Comparison of ENCODE assay signal across 16 cellular contexts in genomic region chr1:230382060-230382491, GRCh38. TPM values are rescaled to one million over a fixed set of nuclear protein-coding genes. Genes with fewer than 3 reads are reported as not detected.
DNase-seq lines count a peak whose midpoint lies in the region; ATAC-seq, FAIRE-seq and TF ChIP-seq lines count a peak whose summit lies in the region.
"Had no signal": no experiment of that assay in that cellular context is flagged by ENCODE, and none has a peak within 500 bp of the region (broad histone marks: within the 10 kb centered on the region; RNA-seq: fewer than 3 reads in every experiment).

No MANE protein-coding gene starts in this region.

- CTCF ChIA-PET in HepG2 (lab: Yijun Ruan, JAX; ENCODE audit: low intra/inter-chr PET ratio, low total read pairs), result no interaction called here

- no peaks in the 10 kb centered on the region for H3K27me3 ChIP-seq in HepG2 (ENCODE audit: control insufficient read depth in 1 of 2, insufficient read depth in 2 of 2, low read length in 2 of 2)
- H3K27me3 ChIP-seq in vagina, result no peaks in the 10 kb centered on the region
- H3K27me3 ChIP-seq: SJSA1, uterus had no signal

- H3K4me3 ChIP-seq in HepG2 (replicated peaks in 1 of 3; ENCODE audit: insufficient read depth in 1 of 3, low read depth in 2 of 3, low read length in 3 of 3), result no peak overlapping the region; a peak in 1 of 6 replicates
- H3K4me3 ChIP-seq in vagina, result no peak overlapping the region
- H3K4me3 ChIP-seq: SJSA1, uterus had no signal

- no peak for TF ChIP-seq CTCF in chondrocyte (IDR thresholded peaks at IDR 0.05)
- no peak for TF ChIP-seq CTCF in HepG2 (CRISPR knock-in tag; IDR thresholded peaks at IDR 0.05)
- no peak for TF ChIP-seq CTCF in vagina (IDR thresholded peaks at IDR 0.05)

- no TSS peak for BruUV-seq in HepG2 (replicated peaks; lab: Mats Ljungman, UMichigan)

- no peak for TF ChIP-seq EP300 in HepG2 (IDR thresholded peaks at IDR 0.05; ENCODE audit: low read depth in 2 of 2, low read length in 2 of 2)
- no peak for TF ChIP-seq EP300 in HepG2 (CRISPR knock-in tag; IDR thresholded peaks at IDR 0.05; ENCODE audit: borderline replicate concordance)

- peaks cover 35% of the 10 kb centered on the region for H3K4me1 Mint-ChIP-seq in chondrocyte (ENCODE audit: low read depth)
- H3K4me1 Mint-ChIP-seq in activated T-helper 2 cell treated with anti-CD3 and anti-CD28 coated beads, Interferon-gamma antibody, Interleukin-2, Interleukin-4, amounts not matched to agents 10 μg/mL and 5 μg/mL and 100 μg/mL, durations not matched to agents 14 hours and 24 hours and 36 hours (ENCODE audit: low read depth), result no peaks in the 10 kb centered on the region
- H3K4me1 Mint-ChIP-seq: natural killer cell had no signal

- POLR2A ChIA-PET in HepG2 (lab: Yijun Ruan, JAX), result no interaction called here

- no peak for TF ChIP-seq RAD21 in HepG2 (CRISPR knock-in tag; IDR thresholded peaks at IDR 0.05)

- no peak for TF ChIP-seq POLR2A in HepG2 (IDR thresholded peaks at IDR 0.05; ENCODE audit: insufficient read depth in 1 of 2, low read depth in 2 of 2, low read length in 2 of 2)
- TF ChIP-seq POLR2A in vagina (IDR thresholded peaks at IDR 0.05), result no peak

- no peaks in the 10 kb centered on the region for H3K79me2 ChIP-seq in HepG2 (ENCODE audit: insufficient read depth, low read length)

- H3K4me1 ChIP-seq in HepG2 (ENCODE audit: insufficient read depth, low read length) (peaks cover 21% of the 10 kb centered on the region), vagina (peaks cover 6% of the 10 kb centered on the region)
- H3K4me1 ChIP-seq: SJSA1, uterus had no signal

- H3K27ac Mint-ChIP-seq in chondrocyte (ENCODE audit: unreplicated experiment), result peak overlapping the region; percentile 58
- H3K27ac Mint-ChIP-seq in activated T-helper 2 cell treated with anti-CD3 and anti-CD28 coated beads, Interferon-gamma antibody, Interleukin-2, Interleukin-4, amounts not matched to agents 10 μg/mL and 5 μg/mL and 100 μg/mL, durations not matched to agents 14 hours and 24 hours and 36 hours, result no peak overlapping the region
- H3K27ac Mint-ChIP-seq: natural killer cell had no signal

- FAIRE-seq in HepG2 (lab: Jason Lieb, UNC), result no peak

- 8% methylated on average over 7 of the region's 7 CpGs for WGBS in HepG2 (ENCODE audit: low lambda C conversion rate)

- H3K9me3 Mint-ChIP-seq in chondrocyte (ENCODE audit: low read depth), result peaks cover 11% of the 10 kb centered on the region
- peaks cover 10% of the 10 kb centered on the region for H3K9me3 Mint-ChIP-seq in activated T-helper 2 cell treated with anti-CD3 and anti-CD28 coated beads, Interferon-gamma antibody, Interleukin-2, Interleukin-4, amounts not matched to agents 10 μg/mL and 5 μg/mL and 100 μg/mL, durations not matched to agents 14 hours and 24 hours and 36 hours

- H3K36me3 ChIP-seq in HepG2 (replicated peaks in 1 of 2; ENCODE audit: control insufficient read depth in 1 of 2, insufficient read depth in 2 of 2, low read length in 2 of 2) (no peaks in the 10 kb centered on the region), vagina (no peaks in the 10 kb centered on the region)
- H3K36me3 ChIP-seq: SJSA1, uterus had no signal

- ATAC-seq in HepG2 (peak; percentile 87), HG03135 (IDR thresholded peaks at IDR 0.05; ENCODE audit: unreplicated experiment) (no peak)
- ATAC-seq: esophagus mucosa, natural killer cell had no signal

- in situ Hi-C loops in HepG2 (cut with HindIII; ENCODE audit: extremely low pct_ligation_motif_present, low pct_unique_long_range_greater_than_20kb), result no loop called here

- H3K27ac ChIP-seq in HepG2 (ENCODE audit: extremely low read length, insufficient read depth, low read length) (no peak overlapping the region), vagina (no peak overlapping the region)
- H3K27ac ChIP-seq: SJSA1, uterus, VCaP had no signal

- peaks cover 10% of the 10 kb centered on the region for H3K36me3 Mint-ChIP-seq in chondrocyte (ENCODE audit: low read depth)
- no peaks in the 10 kb centered on the region for H3K36me3 Mint-ChIP-seq in activated T-helper 2 cell treated with anti-CD3 and anti-CD28 coated beads, Interferon-gamma antibody, Interleukin-2, Interleukin-4, amounts not matched to agents 10 μg/mL and 5 μg/mL and 100 μg/mL, durations not matched to agents 14 hours and 24 hours and 36 hours (ENCODE audit: low read depth)
- H3K36me3 Mint-ChIP-seq: natural killer cell had no signal

- no peak overlapping the region for H3K4me3 Mint-ChIP-seq in chondrocyte (ENCODE audit: unreplicated experiment)
- no peak overlapping the region for H3K4me3 Mint-ChIP-seq in activated T-helper 2 cell treated with anti-CD3 and anti-CD28 coated beads, Interferon-gamma antibody, Interleukin-2, Interleukin-4, amounts not matched to agents 10 μg/mL and 5 μg/mL and 100 μg/mL, durations not matched to agents 14 hours and 24 hours and 36 hours (ENCODE audit: low read depth)
- H3K4me3 Mint-ChIP-seq: natural killer cell had no signal

- intact Hi-C loops in HepG2 (cut with micrococcal nuclease; ENCODE audit: unreplicated experiment) (no loop called here), vagina (cut with DNase I) (no loop called here)
- intact Hi-C loops in activated T-helper 2 cell treated with anti-CD3 and anti-CD28 coated beads, Interferon-gamma antibody, Interleukin-2, Interleukin-4, amounts not matched to agents 10 μg/mL and 5 μg/mL and 100 μg/mL, durations not matched to agents 14 hours and 24 hours and 36 hours (cut with micrococcal nuclease), result no loop called here

- H4K20me1 ChIP-seq in HepG2 (ENCODE audit: insufficient read depth, low read length), result no peaks in the 10 kb centered on the region

- no peak overlapping the region for H3K9ac ChIP-seq in HepG2 (ENCODE audit: insufficient read depth, low read depth, low read length)

- peak overlapping the region; percentile 14; the same call in 1 of the 2 replicates for H3K4me2 ChIP-seq in HepG2 (ENCODE audit: low read depth, low read length)

- no peak overlapping the region for H2AFZ ChIP-seq in HepG2 (ENCODE audit: low read length)

- DNase-seq in A172 (ENCODE audit: low spot score) (peak; percentile 82), HT1080 (ENCODE audit: low read depth) (peak; percentile 36), chondrocyte (ENCODE audit: low spot score) (no peak), HepG2 (ENCODE audit: low spot score) (peak; percentile 43), amniotic stem cell (lab: John Stamatoyannopoulos, UW) (no peak), vagina (ENCODE audit: extremely low spot score in 2 of 2) (no peak)
- no peak for DNase-seq in activated T-helper 2 cell treated with anti-CD3 and anti-CD28 coated beads, Interferon-gamma antibody, Interleukin-2, Interleukin-4, amounts not matched to agents 10 μg/mL and 5 μg/mL and 100 μg/mL, durations not matched to agents 14 hours and 24 hours and 36 hours (ENCODE audit: low spot score)
- DNase-seq: GDM1, natural killer cell, NCI-H1105 treated with DMSO at 0.1 percent for 48 hours, NCI-H774, uterus had no signal

- H3K9me3 ChIP-seq in HepG2 (ENCODE audit: low read length) (peaks cover 13% of the 10 kb centered on the region), vagina (peaks cover 8% of the 10 kb centered on the region)
- H3K9me3 ChIP-seq: uterus had no signal

- no peaks in the 10 kb centered on the region for H3K27me3 Mint-ChIP-seq in chondrocyte (ENCODE audit: low read depth)
- H3K27me3 Mint-ChIP-seq in activated T-helper 2 cell treated with anti-CD3 and anti-CD28 coated beads, Interferon-gamma antibody, Interleukin-2, Interleukin-4, amounts not matched to agents 10 μg/mL and 5 μg/mL and 100 μg/mL, durations not matched to agents 14 hours and 24 hours and 36 hours (ENCODE audit: low read depth), result no peaks in the 10 kb centered on the region

RNA-seq across cellular contexts. Expression of gene PGBD5, which starts 44.1 kb away (rescaled TPM):
- total RNA-seq in A172 (2014; rRNA removed; shearing (Covaris generic)), result 2.2 and 2.5 TPM in 2 replicates
- 2.3 and 3.6 TPM in 2 replicates for total RNA-seq in HT1080 (2014; rRNA removed; shearing (Covaris generic))
- 1.1 and 2.1 TPM in 2 replicates for polyA plus RNA-seq in HT1080 (2015; cell fraction: cytosol; rRNA removed)
- polyA plus RNA-seq in HT1080 (2015; cell fraction: nucleus; rRNA removed), result 1.4 and 2.7 TPM in 2 replicates
- total RNA-seq in chondrocyte (1.5 to 5.4 TPM (median 1.8 TPM) in 3 replicates), HepG2 (2016; rRNA removed; fragmentation: Illumina TruSeq; extraction: Trizol) (0.13 TPM in 2 replicates), vagina (0.98 TPM)
- not detected in 2 replicates for total RNA-seq in HepG2 (2016; cell fraction: cytosol; rRNA removed; fragmentation: Illumina TruSeq; extraction: Trizol; ENCODE audit: low read depth)
- total RNA-seq in HepG2 (2016; cell fraction: insoluble cytoplasmic fraction; rRNA removed; fragmentation: Illumina TruSeq; extraction: Trizol), result 0.13 and 0.15 TPM in 2 replicates
- 0.10 and 0.12 TPM in 2 replicates for total RNA-seq in HepG2 (2016; cell fraction: membrane; rRNA removed; fragmentation: Illumina TruSeq; extraction: Trizol)
- total RNA-seq in HepG2 (2016; cell fraction: nucleus; rRNA removed; fragmentation: Illumina TruSeq; extraction: Trizol), result 0.06 and 0.13 TPM in 2 replicates
- 0.04 and 0.07 TPM in 2 replicates for polyA plus RNA-seq in HepG2 (2011; rRNA removed)
- polyA plus RNA-seq in HepG2 (2011; cell fraction: cytosol; rRNA removed), result 0.05 and 0.08 TPM in 2 replicates
- 0.02 and 0.10 TPM in 2 replicates for polyA plus RNA-seq in HepG2 (2011; cell fraction: nucleus; rRNA removed)
- not detected in 2 replicates for polyA plus RNA-seq in HepG2 (2012)
- polyA plus RNA-seq in HepG2 (2016; cell fraction: cytosol; fragmentation: Illumina TruSeq; extraction: Trizol; ENCODE audit: low read depth), result 0.02 TPM in 1 of 2 replicates, not detected in the other
- 0.15 and 0.34 TPM in 2 replicates for polyA plus RNA-seq in HepG2 (2016; cell fraction: insoluble cytoplasmic fraction; fragmentation: Illumina TruSeq; extraction: Trizol; ENCODE audit: low read depth)
- 0.05 and 0.16 TPM in 2 replicates for polyA plus RNA-seq in HepG2 (2016; cell fraction: membrane; fragmentation: Illumina TruSeq; extraction: Trizol; ENCODE audit: low read depth)
- polyA plus RNA-seq in HepG2 (2016; cell fraction: nucleus; fragmentation: Illumina TruSeq; extraction: Trizol; ENCODE audit: insufficient read depth, low read depth), result 0.04 TPM in 1 of 2 replicates, not detected in the other
- 0.20 and 4.5 TPM in 2 replicates for polyA minus RNA-seq in HepG2 (2011; rRNA and poly(A)+ RNA removed; ENCODE audit: low replicate concordance)
- not detected in 2 replicates for polyA minus RNA-seq in HepG2 (2011; cell fraction: cytosol; rRNA and poly(A)+ RNA removed)
- 0.39 TPM in 1 of 2 replicates, not detected in the other for polyA minus RNA-seq in HepG2 (2011; cell fraction: nucleus; rRNA and poly(A)+ RNA removed)
- not detected in 2 replicates for total RNA-seq in activated T-helper 2 cell treated with anti-CD3 and anti-CD28 coated beads, Interferon-gamma antibody, Interleukin-2, Interleukin-4, amounts not matched to agents 10 μg/mL and 5 μg/mL and 100 μg/mL, durations not matched to agents 14 hours and 24 hours and 36 hours

Comparison
In these comparisons a context has a peak if more than half of its experiments do, and no peak if none do; other contexts are left out.
1. DNase-seq: peak in A172 (single experiment), HT1080 (single experiment) and HepG2 (single experiment); none in chondrocyte (single experiment), amniotic stem cell (single experiment), vagina (0 of 2) and activated T-helper 2 cell treated with anti-CD3 and anti-CD28 coated beads, Interferon-gamma antibody, Interleukin-2, Interleukin-4, amounts not matched to agents 10 μg/mL and 5 μg/mL and 100 μg/mL, durations not matched to agents 14 hours and 24 hours and 36 hours (single experiment).